24 cellular contexts compared by ENCODE assay signal in genomic region chr7:154842608-154843007, GRCh38.
DNase-seq lines count a peak whose midpoint lies in the region; ATAC-seq and TF ChIP-seq lines count a peak whose summit lies in the region.
"Had no signal": no experiment of that assay in that cellular context is flagged by ENCODE, and none has a peak within 500 bp of the region (broad histone marks: within the 10 kb centered on the region; RNA-seq: fewer than 3 reads in every experiment).

No MANE protein-coding gene starts in this region.

- peaks cover 13% of the 10 kb centered on the region for H3K4me1 ChIP-seq in BE2C
- H3K4me1 ChIP-seq: vagina had no signal

- H3K36me3 ChIP-seq in BE2C (no peaks in the 10 kb centered on the region; the same call in 1 of the 2 replicates), brain microvascular endothelial cell (replicated peaks) (no peaks in the 10 kb centered on the region)
- H3K36me3 ChIP-seq: MG63, vagina had no signal

- no peak overlapping the region for H3K27ac ChIP-seq in brain microvascular endothelial cell
- H3K27ac ChIP-seq: GM23248, HL-60, skin epidermis, vagina had no signal

- ATAC-seq in left colon, result peak; percentile 41
- ATAC-seq in HG03469 (IDR thresholded peaks at IDR 0.05; ENCODE audit: unreplicated experiment), result no peak
- ATAC-seq: stimulated activated naive B cell treated with anti-CD40 and anti-IgM and Interleukin-4, amounts not matched to agents 10 μg/mL and 1 μg/mL and 100 μg/mL, for 72 hours; WTC11 had no signal

- in situ Hi-C loops in brain microvascular endothelial cell (cut with HindIII; ENCODE audit: low pct_ligation_motif_present, low sequenced_read_pairs), result no loop called here

- peak overlapping the region; percentile 53 for H3K4me3 ChIP-seq in BE2C (ENCODE audit: low read depth, low read length)
- H3K4me3 ChIP-seq in brain microvascular endothelial cell (ENCODE audit: low read depth, low read length), result no peak overlapping the region
- H3K4me3 ChIP-seq: GM23248, MG63, skin epidermis, vagina had no signal

- no peak for TF ChIP-seq CTCF in BE2C (IDR thresholded peaks at IDR 0.05; ENCODE audit: low read depth, low read length)
- TF ChIP-seq CTCF in brain microvascular endothelial cell (IDR thresholded peaks at IDR 0.05; ENCODE audit: low read depth, low read length, missing control alignments), result no peak

- intact Hi-C loops in left colon (cut with DNase I, micrococcal nuclease), result no loop called here

- H3K9me3 ChIP-seq in BE2C, result no peaks in the 10 kb centered on the region
- H3K9me3 ChIP-seq: MG63, vagina had no signal

- DNase-seq in BE2C (peak; percentile 52), ELR (ENCODE audit: low read depth) (peak; percentile 0), RPMI7951 (ENCODE audit: low read depth) (peak; percentile 20), left colon (no peak), brain microvascular endothelial cell (no peak)
- no peak for DNase-seq in stimulated activated CD8-positive, alpha-beta memory T cell treated with anti-CD3 and anti-CD28 coated beads, Interleukin-4, amount 100 ng/mL, for 48 hours
- DNase-seq: activated CD4-positive, alpha-beta T cell treated with anti-CD3 and anti-CD28 coated beads, Interleukin-2, amount 50 U/mL, for 48 hours; activated effector memory CD4-positive, alpha-beta T cell treated with Interleukin-2 at 50 U/mL for 16 hours; activated naive CD8-positive, alpha-beta T cell treated with anti-CD3 and anti-CD28 coated beads, Interleukin-2, amount 10 ng/mL, durations not matched to agents 7 days and 5 days; CD4-positive, alpha-beta T cell; DND-41; GM23248; IMR-90; kidney glomerular epithelial cell; NCI-H1694 treated with DMSO at 0.1 percent for 48 hours; NCI-H446 treated with DMSO at 0.1 percent for 48 hours; RPMI8226; stimulated activated naive B cell treated with anti-CD40 and anti-IgM and Interleukin-4, amounts not matched to agents 10 μg/mL and 1 μg/mL and 100 μg/mL, for 72 hours had no signal

- H3K27me3 ChIP-seq in BE2C (no peaks in the 10 kb centered on the region), brain microvascular endothelial cell (replicated peaks) (no peaks in the 10 kb centered on the region)
- H3K27me3 ChIP-seq: MG63, vagina had no signal

Comparison
In these comparisons a context has a peak if more than half of its experiments do, and no peak if none do; other contexts are left out.
1. DNase-seq: peak in BE2C (single experiment), ELR (single experiment) and RPMI7951 (single experiment); none in left colon (0 of 2), brain microvascular endothelial cell (single experiment) and stimulated activated CD8-positive, alpha-beta memory T cell treated with anti-CD3 and anti-CD28 coated beads, Interleukin-4, amount 100 ng/mL, for 48 hours (single experiment).